In genomic region chr10:60827791-60828488, GRCh38 we compare ENCODE assay signal across 12 cellular contexts. TPM values are rescaled to one million over a fixed set of nuclear protein-coding genes. Genes with fewer than 3 reads are reported as not detected.
DNase-seq lines count a peak whose midpoint lies in the region; ATAC-seq and TF ChIP-seq lines count a peak whose summit lies in the region.
"Had no signal": no experiment of that assay in that cellular context is flagged by ENCODE, and none has a peak within 500 bp of the region (broad histone marks: within the 10 kb centered on the region; RNA-seq: fewer than 3 reads in every experiment).

No MANE protein-coding gene starts in this region.

- H3K27me3 Mint-ChIP-seq in activated naive CD4-positive, alpha-beta T cell treated with anti-CD3 and anti-CD28 coated beads for 36 hours (ENCODE audit: low read depth): no peaks in the 10 kb centered on the region
- H3K27me3 Mint-ChIP-seq: progenitor cell of endocrine pancreas had no signal

- TF ChIP-seq CTCF in body of pancreas (IDR thresholded peaks at IDR 0.05) (no peak), spleen (IDR thresholded peaks at IDR 0.05 in 8 of 11, conservative IDR thresholded peaks at IDR 0.05 in 3 of 11) (no peak), GM13976 (IDR thresholded peaks at IDR 0.05; ENCODE audit: borderline replicate concordance, control extremely low read depth, extremely low read depth, insufficient read depth, missing control alignments) (no peak)

- no peak overlapping the region for H3K4me3 Mint-ChIP-seq in activated naive CD4-positive, alpha-beta T cell treated with anti-CD3 and anti-CD28 coated beads for 36 hours
- H3K4me3 Mint-ChIP-seq: activated naive CD4-positive, alpha-beta T cell treated with anti-CD3 and anti-CD28 coated beads, Interleukin-2, amount 50 U/mL, for 24 hours; T-helper 1 cell treated with Interleukin-12 subunit alpha and Interleukin-12 subunit beta and Interleukin-4 antibody, amounts not matched to agents 30 μg/mL and 1 μg/mL, for 36 hours had no signal

- no peaks in the 10 kb centered on the region for H3K36me3 Mint-ChIP-seq in activated naive CD4-positive, alpha-beta T cell treated with anti-CD3 and anti-CD28 coated beads for 36 hours (ENCODE audit: low read depth)
- H3K36me3 Mint-ChIP-seq: activated naive CD4-positive, alpha-beta T cell treated with anti-CD3 and anti-CD28 coated beads, Interleukin-2, amount 50 U/mL, for 24 hours had no signal

- H3K27ac Mint-ChIP-seq in activated naive CD4-positive, alpha-beta T cell treated with anti-CD3 and anti-CD28 coated beads for 36 hours: no peak overlapping the region
- H3K27ac Mint-ChIP-seq: activated naive CD4-positive, alpha-beta T cell treated with anti-CD3 and anti-CD28 coated beads, Interleukin-2, amount 50 U/mL, for 24 hours; progenitor cell of endocrine pancreas; T-helper 1 cell treated with Interleukin-12 subunit alpha and Interleukin-12 subunit beta and Interleukin-4 antibody, amounts not matched to agents 30 μg/mL and 1 μg/mL, for 36 hours had no signal

- in situ Hi-C loops in GM13976 (cut with MboI; ENCODE audit: low sequenced_read_pairs, unreplicated experiment): no loop called here

- CTCF ChIA-PET in activated naive CD4-positive, alpha-beta T cell treated with anti-CD3 and anti-CD28 coated beads for 36 hours (lab: Charles Lee): no interaction called here

- 22 to 37% methylated on average over 5 of the region's 5 CpGs for WGBS in body of pancreas, 2 donors
- WGBS in spleen, 5 donors: 38 to 50% (median 44%) methylated on average over 5 of the region's 5 CpGs

- peaks cover 5% of the 10 kb centered on the region for H3K4me1 Mint-ChIP-seq in activated naive CD4-positive, alpha-beta T cell treated with anti-CD3 and anti-CD28 coated beads for 36 hours (ENCODE audit: low read depth)
- H3K4me1 Mint-ChIP-seq: activated naive CD4-positive, alpha-beta T cell treated with anti-CD3 and anti-CD28 coated beads, Interleukin-2, amount 50 U/mL, for 24 hours had no signal

- no peaks in the 10 kb centered on the region for H3K36me3 ChIP-seq in body of pancreas (replicated peaks in 1 of 2; ENCODE audit: insufficient read depth in 1 of 2, low read depth in 2 of 2)
- no peaks in the 10 kb centered on the region for H3K36me3 ChIP-seq in spleen

- ATAC-seq in body of pancreas: peak; percentile 72
- ATAC-seq: stimulated activated naive CD8-positive, alpha-beta T cell treated with anti-CD3 and anti-CD28 coated beads, Interleukin-15, Interleukin-2, amounts not matched to agents 100 U/mL and 50 U/mL, for 24 hours had no signal

- intact Hi-C loops in body of pancreas (cut with DNase I): no loop called here
- intact Hi-C loops in spleen (cut with DNase I; ENCODE audit: low total_unique reads): no loop called here
- intact Hi-C loops in activated naive CD4-positive, alpha-beta T cell treated with anti-CD3 and anti-CD28 coated beads for 36 hours (cut with micrococcal nuclease): no loop called here

- H3K27me3 ChIP-seq in body of pancreas (no peaks in the 10 kb centered on the region), spleen (replicated peaks in 1 of 7) (no peaks in the 10 kb centered on the region)

- no peaks in the 10 kb centered on the region for H3K4me1 ChIP-seq in body of pancreas
- H3K4me1 ChIP-seq in spleen: peaks cover 4 to 18% (median 8%) of the 10 kb centered on the region in 6 donors

- no peak for TF ChIP-seq POLR2A in body of pancreas (IDR thresholded peaks at IDR 0.05)
- no peak for TF ChIP-seq POLR2A in spleen (IDR thresholded peaks at IDR 0.05)

- peak; percentile 35 to 37 for DNase-seq in Kasumi-1 (lab: John Stamatoyannopoulos, UW)
- DNase-seq in body of pancreas: peak in 1 of 4 donors; percentile 16
- DNase-seq in iris pigment epithelial cell (ENCODE audit: low read depth): peak; percentile 86
- DNase-seq in spleen: no peak
- no peak for DNase-seq in SIG-M5 (lab: John Stamatoyannopoulos, UW)
- DNase-seq in activated naive CD4-positive, alpha-beta T cell treated with anti-CD3 and anti-CD28 coated beads for 36 hours: no peak
- no peak for DNase-seq in GM13976 (ENCODE audit: low spot score)
- no peak for DNase-seq in NCI-H82 (lab: John Stamatoyannopoulos, UW)
- DNase-seq: stimulated activated naive CD8-positive, alpha-beta T cell treated with anti-CD3 and anti-CD28 coated beads, Interleukin-15, Interleukin-2, amounts not matched to agents 100 U/mL and 50 U/mL, for 24 hours had no signal

- no peaks in the 10 kb centered on the region for H3K9me3 Mint-ChIP-seq in activated naive CD4-positive, alpha-beta T cell treated with anti-CD3 and anti-CD28 coated beads for 36 hours
- H3K9me3 Mint-ChIP-seq: activated naive CD4-positive, alpha-beta T cell treated with anti-CD3 and anti-CD28 coated beads, Interleukin-2, amount 50 U/mL, for 24 hours; T-helper 1 cell treated with Interleukin-12 subunit alpha and Interleukin-12 subunit beta and Interleukin-4 antibody, amounts not matched to agents 30 μg/mL and 1 μg/mL, for 36 hours had no signal

- H3K27ac ChIP-seq in body of pancreas: no peak overlapping the region
- H3K27ac ChIP-seq in spleen: peak overlapping the region; percentile 16 to 77 (median 64)

- no peaks in the 10 kb centered on the region for H3K9me3 ChIP-seq in body of pancreas
- H3K9me3 ChIP-seq in spleen: no peaks in the 10 kb centered on the region

- no peak overlapping the region for H3K4me3 ChIP-seq in body of pancreas
- H3K4me3 ChIP-seq in spleen: no peak overlapping the region

RNA-seq across cellular contexts. Expression of gene CDK1, which starts 49.7 kb away (rescaled TPM):
- total RNA-seq in body of pancreas (under 1 TPM in 1 of 2 donors, not detected in 1; 0.66 TPM), spleen (10 to 100 TPM in 2 of 7 donors, 1 to 10 TPM in 5; 4.2 to 22.7 (median 9.3) TPM)
- polyA plus RNA-seq in spleen: 10 to 100 TPM in 2 of 3 donors, 1 to 10 TPM in 1; 4.0 to 17.8 (median 14.4) TPM
- total RNA-seq in activated naive CD4-positive, alpha-beta T cell treated with anti-CD3 and anti-CD28 coated beads for 36 hours: 100 to 1,000 TPM; 173 to 180 TPM

Comparison
In these comparisons a context has a peak if more than half of its experiments do, and no peak if none do; other contexts are left out.
1. DNase-seq: peak in Kasumi-1 (2 of 2) and iris pigment epithelial cell (single experiment); none in spleen (single experiment), SIG-M5 (single experiment), activated naive CD4-positive, alpha-beta T cell treated with anti-CD3 and anti-CD28 coated beads for 36 hours (single experiment), GM13976 (single experiment) and NCI-H82 (single experiment).
2. H3K27ac ChIP-seq: peak in spleen (8 of 8); none in body of pancreas (0 of 4).
3. RNA of gene CDK1, which starts 49.7 kb away (total RNA-seq): 173 to 180 TPM in activated naive CD4-positive, alpha-beta T cell treated with anti-CD3 and anti-CD28 coated beads for 36 hours; 4.2 to 22.7 TPM in spleen and 0.66 TPM in body of pancreas; every median in the first group is over 4 times any median in the second.